ENCODE assay signal across 8 cellular contexts in the genomic region with DNA sequence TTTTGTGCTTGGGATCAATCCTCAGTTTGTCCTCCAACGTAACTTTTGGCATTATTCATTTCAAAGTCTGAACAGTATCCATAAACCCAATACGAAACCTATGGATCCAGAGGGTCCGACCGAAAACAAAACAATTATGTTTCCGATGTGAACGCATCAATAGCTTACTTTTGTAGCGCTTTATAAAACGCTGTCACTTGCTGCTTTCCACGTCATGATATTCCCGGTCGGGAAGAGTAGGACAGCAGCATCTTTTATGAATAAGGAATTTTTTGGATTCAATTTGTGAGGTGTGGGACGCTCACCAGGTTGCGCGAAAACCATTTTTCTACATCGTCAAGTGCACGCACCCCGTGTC.
DNase-seq lines count a peak whose midpoint lies in the region; ATAC-seq and TF ChIP-seq lines count a peak whose summit lies in the region.

No MANE protein-coding gene starts in this region.

- H3K4me1 ChIP-seq in MM.1S (ENCODE audit: low read length), result peaks cover 5% of the 10 kb centered on the region; the same call in 1 of the 2 replicates

- peak overlapping the region; percentile 99 for H3K4me3 Mint-ChIP-seq in dendritic cell treated with granulocyte-macrophage colony-stimulating factor and Interleukin-4, amounts not matched to agents 40 ng/mL and 50 ng/mL, for 4 days
- H3K4me3 Mint-ChIP-seq in nephron progenitor cell, result peak overlapping the region; percentile 96

- peak overlapping the region; percentile 89 for H3K27ac Mint-ChIP-seq in dendritic cell treated with granulocyte-macrophage colony-stimulating factor and Interleukin-4, amounts not matched to agents 40 ng/mL and 50 ng/mL, for 4 days
- H3K27ac Mint-ChIP-seq in nephron progenitor cell, result peak overlapping the region; percentile 100

- no peaks in the 10 kb centered on the region for H3K36me3 ChIP-seq in MM.1S (replicated peaks; ENCODE audit: insufficient read depth, low read length)

- ATAC-seq in GM18867 (IDR thresholded peaks at IDR 0.05; ENCODE audit: unreplicated experiment) (no peak), HG03025 (IDR thresholded peaks at IDR 0.05; ENCODE audit: low FRiP score, unreplicated experiment) (no peak), HG02678 (IDR thresholded peaks at IDR 0.05; ENCODE audit: unreplicated experiment) (no peak)

- H3K9me2 ChIP-seq in MM.1S (replicated peaks; ENCODE audit: insufficient read depth, low read length), result no peaks in the 10 kb centered on the region

- peak overlapping the region; percentile 75 for H3K4me3 ChIP-seq in MM.1S (ENCODE audit: low read length)

- peak overlapping the region; percentile 70 for H2AFZ ChIP-seq in MM.1S (ENCODE audit: low read length)

- H3K4me1 Mint-ChIP-seq in dendritic cell treated with granulocyte-macrophage colony-stimulating factor and Interleukin-4, amounts not matched to agents 40 ng/mL and 50 ng/mL, for 4 days (ENCODE audit: low read depth), result peaks cover 6% of the 10 kb centered on the region
- peaks cover 28% of the 10 kb centered on the region for H3K4me1 Mint-ChIP-seq in nephron progenitor cell

- peak overlapping the region; percentile 65; the same call in 1 of the 2 replicates for H3K4me2 ChIP-seq in MM.1S (ENCODE audit: low read depth, low read length)

- no peaks in the 10 kb centered on the region for H3K9me3 Mint-ChIP-seq in dendritic cell treated with granulocyte-macrophage colony-stimulating factor and Interleukin-4, amounts not matched to agents 40 ng/mL and 50 ng/mL, for 4 days
- H3K9me3 Mint-ChIP-seq in nephron progenitor cell, result peaks cover 33% of the 10 kb centered on the region

- intact Hi-C loops in dendritic cell treated with granulocyte-macrophage colony-stimulating factor and Interleukin-4, amounts not matched to agents 40 ng/mL and 50 ng/mL, for 4 days (cut with micrococcal nuclease), result loop anchor here (10.0 kb wide), 3 partner anchors 121 to 569 kb away; partner anchors contain the start of genes DHX38 and TXNL4B

- peaks cover 13% of the 10 kb centered on the region for H3K36me3 Mint-ChIP-seq in dendritic cell treated with granulocyte-macrophage colony-stimulating factor and Interleukin-4, amounts not matched to agents 40 ng/mL and 50 ng/mL, for 4 days (ENCODE audit: low read depth)
- H3K36me3 Mint-ChIP-seq in nephron progenitor cell (ENCODE audit: low read depth), result peaks cover 45% of the 10 kb centered on the region

- H3F3A ChIP-seq in MM.1S (ENCODE audit: insufficient read depth, low read length), result no peaks in the 10 kb centered on the region

- H3K27me3 Mint-ChIP-seq in dendritic cell treated with granulocyte-macrophage colony-stimulating factor and Interleukin-4, amounts not matched to agents 40 ng/mL and 50 ng/mL, for 4 days, result no peaks in the 10 kb centered on the region
- no peaks in the 10 kb centered on the region for H3K27me3 Mint-ChIP-seq in nephron progenitor cell (ENCODE audit: low read depth, poor library complexity)

- H3K27ac ChIP-seq in C4-2B, result peak overlapping the region; percentile 75
- no peak overlapping the region for H3K27ac ChIP-seq in MM.1S (ENCODE audit: low read length)

- H3K27me3 ChIP-seq in MM.1S (replicated peaks; ENCODE audit: insufficient read depth, low read length), result no peaks in the 10 kb centered on the region

- no peaks in the 10 kb centered on the region for H3K79me2 ChIP-seq in MM.1S (ENCODE audit: low read length)

- no peaks in the 10 kb centered on the region for H3K9me3 ChIP-seq in MM.1S (replicated peaks; ENCODE audit: insufficient read depth, low read length)

- H3K9ac ChIP-seq in MM.1S (ENCODE audit: low read length), result peak overlapping the region; percentile 67; the same call in 1 of the 2 replicates

- TF ChIP-seq CTCF in C4-2B (conservative IDR thresholded peaks at IDR 0.05) (no peak), MM.1S (IDR thresholded peaks at IDR 0.05; ENCODE audit: low read length) (no peak), nephron progenitor cell (IDR thresholded peaks at IDR 0.05) (no peak)

- DNase-seq in MM.1S (no peak), nephron progenitor cell (no peak)
- DNase-seq in stimulated activated CD8-positive, alpha-beta memory T cell treated with anti-CD3 and anti-CD28 coated beads, Interleukin-4, amount 100 ng/mL, for 48 hours, result no peak

- no peaks in the 10 kb centered on the region for H4K20me1 ChIP-seq in MM.1S (ENCODE audit: insufficient read depth, low read length)
